13 cellular contexts compared by ENCODE assay signal in the genomic region with DNA sequence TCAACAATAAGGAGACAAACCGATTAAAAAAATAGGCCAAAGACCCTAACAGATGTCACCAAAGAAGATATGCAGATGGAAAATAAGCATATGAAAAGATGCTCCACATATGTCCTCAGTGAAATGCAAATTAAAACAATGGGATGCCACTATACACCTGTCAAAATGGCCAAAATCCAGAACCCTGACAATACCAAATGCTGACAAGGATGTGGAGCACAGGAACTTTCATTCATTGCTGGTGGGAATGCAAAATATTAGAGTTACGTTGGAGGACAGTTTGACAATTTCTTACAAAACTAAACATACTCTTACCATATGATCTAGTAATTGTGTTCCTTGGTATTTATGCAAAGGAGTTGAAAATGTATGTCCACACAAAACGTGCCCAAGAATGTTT.
"Had no signal": no experiment of that assay in that cellular context is flagged by ENCODE, and none has a peak within 500 bp of the region (broad histone marks: within the 10 kb centered on the region; RNA-seq: fewer than 3 reads in every experiment).

No MANE protein-coding gene starts in this region.

- H3K27ac Mint-ChIP-seq: endodermal cell had no signal

- H3K36me3 ChIP-seq: breast epithelium, ovary had no signal

- DNase-seq: activated effector memory CD4-positive, alpha-beta T cell treated with anti-CD3 and anti-CD28 coated beads, Interleukin-2, amount 50 U/mL, for 16 hours; activated T-cell treated with anti-CD3 and anti-CD28 coated beads for 4 hours; hypothalamus; left cardiac atrium; stimulated activated CD4-positive, alpha-beta T cell treated with anti-CD3 and anti-CD28 coated beads, Interleukin-4, amount 100 ng/mL, for 1 hour; stimulated activated CD8-positive, alpha-beta memory T cell treated with anti-CD3 and anti-CD28 coated beads, Interleukin-4, amount 100 ng/mL, for 48 hours; stimulated activated naive CD8-positive, alpha-beta T cell treated with anti-CD3 and anti-CD28 coated beads, Interleukin-15, Interleukin-2, amounts not matched to agents 100 U/mL and 50 U/mL, for 24 hours had no signal

- ATAC-seq: activated CD4-positive, CD25-positive, alpha-beta regulatory T cell treated with anti-CD3 and anti-CD28 coated beads, Interleukin-2, amount 50 U/mL, for 24 hours; activated naive CD4-positive, alpha-beta T cell treated with anti-CD3 and anti-CD28 coated beads, Interleukin-2, amount 50 U/mL, for 72 hours; esophagus mucosa; left cardiac atrium; stimulated activated naive CD8-positive, alpha-beta T cell treated with anti-CD3 and anti-CD28 coated beads, Interleukin-15, Interleukin-2, amounts not matched to agents 100 U/mL and 50 U/mL, for 24 hours had no signal

- H3K9me3 Mint-ChIP-seq: endodermal cell had no signal

- H3K27me3 ChIP-seq: breast epithelium, ovary had no signal

- H3K27ac ChIP-seq: breast epithelium, ovary had no signal

- H3K9me3 ChIP-seq: breast epithelium, ovary had no signal

- H3K4me3 ChIP-seq: ovary had no signal
